In genomic region chr3:195153121-195153520, GRCh38 we compare ENCODE assay signal across 1 cellular context.
TF ChIP-seq lines count a peak whose summit lies in the region.

No MANE protein-coding gene starts in this region.

TF ChIP-seq in endothelial cell of umbilical vein, 7 proteins besides CTCF, POLR2A, EP300 and RAD21 (continued from another document):
- TF ChIP-seq EZH2 (IDR thresholded peaks at IDR 0.05; ENCODE audit: borderline replicate concordance, low read depth, low read length, severe bottlenecking) (no peak), JUN (IDR thresholded peaks at IDR 0.05; ENCODE audit: borderline replicate concordance, insufficient read depth, insufficient read length, low read depth) (no peak), GATA2 (IDR thresholded peaks at IDR 0.05; ENCODE audit: insufficient read depth, insufficient read length, low read depth, low read length) (no peak)
